Comparison of ENCODE assay signal across 28 cellular contexts in the genomic region with DNA sequence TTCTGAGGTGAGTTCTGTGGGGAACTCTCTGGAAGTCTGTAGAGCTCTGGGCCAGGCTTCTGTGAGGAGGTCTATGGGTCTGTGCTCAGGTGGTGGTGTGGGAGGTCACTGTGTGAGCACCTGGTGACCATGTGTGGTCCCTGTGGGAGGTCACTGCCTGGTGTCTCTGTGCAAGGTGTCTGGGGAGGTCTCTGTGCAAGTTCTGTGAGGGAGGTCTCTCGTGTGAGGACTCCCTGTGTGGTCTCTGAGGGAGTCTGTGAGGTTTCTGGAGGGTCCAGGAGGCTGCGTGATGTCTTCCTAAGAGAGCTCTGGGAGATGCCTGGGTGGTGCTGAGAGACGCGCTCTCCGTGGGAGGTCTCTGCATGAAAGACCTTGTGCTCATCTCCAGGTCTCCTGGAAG. TPM values are rescaled to one million over a fixed set of nuclear protein-coding genes. Genes with fewer than 3 reads are reported as not detected.
DNase-seq lines count a peak whose midpoint lies in the region; ATAC-seq and TF ChIP-seq lines count a peak whose summit lies in the region.
"Had no signal": no experiment of that assay in that cellular context is flagged by ENCODE, and none has a peak within 500 bp of the region (broad histone marks: within the 10 kb centered on the region; RNA-seq: fewer than 3 reads in every experiment).

No MANE protein-coding gene starts in this region.

- intact Hi-C loops in IMR-90 (cut with micrococcal nuclease), result no loop called here
- intact Hi-C loops in prostate gland (cut with DNase I), result no loop called here
- intact Hi-C loops in aorta (cut with DNase I), result no loop called here

- CTCF ChIA-PET in IMR-90 (lab: Yijun Ruan, JAX), result no interaction called here

- H3K56ac ChIP-seq in IMR-90 (ENCODE audit: extremely low read depth, insufficient read depth, low read length), result no peak overlapping the region

- no peak overlapping the region for H3K4me3 Mint-ChIP-seq in activated T-cell treated with anti-CD3 and anti-CD28 coated beads, Interleukin-2, amount 50 U/mL, for 24 hours
- H3K4me3 Mint-ChIP-seq: CD4-positive, alpha-beta T cell; GM23338 had no signal

- H2AK9ac ChIP-seq in IMR-90 (replicated peaks; ENCODE audit: low read depth, low read length, poor library complexity), result no peak overlapping the region

- H4K20me1 ChIP-seq in IMR-90 (ENCODE audit: insufficient read depth, low read length), result no peaks in the 10 kb centered on the region
- H4K20me1 ChIP-seq: BLaER1 treated with 17β-estradiol and CSF1 and Interleukin-3, amounts not matched to agents 10 nM and 100 nM had no signal

- H2BK15ac ChIP-seq in IMR-90 (ENCODE audit: low read depth, low read length), result no peak overlapping the region

- H3K4ac ChIP-seq in IMR-90 (ENCODE audit: low read depth, low read length), result peak overlapping the region; percentile 21; the same call in 1 of the 2 replicates

- peak overlapping the region; percentile 38 for H3K27ac Mint-ChIP-seq in activated T-cell treated with anti-CD3 and anti-CD28 coated beads, Interleukin-2, amount 50 U/mL, for 24 hours
- H3K27ac Mint-ChIP-seq: CD4-positive, alpha-beta T cell; GM23338 had no signal

- dilution Hi-C loops in IMR-90 (cut with HindIII; ENCODE audit: low sequenced_read_pairs, unreplicated experiment), result no loop called here

- no peak overlapping the region for H3K4me2 ChIP-seq in IMR-90 (ENCODE audit: low read depth, low read length)
- H3K4me2 ChIP-seq: A549; BLaER1 treated with 17β-estradiol and CSF1 and Interleukin-3, amounts not matched to agents 10 nM and 100 nM; GM23338 had no signal

- no peak overlapping the region for H3K9ac ChIP-seq in IMR-90 (ENCODE audit: low read depth, low read length)
- H3K9ac ChIP-seq: BLaER1 treated with 17β-estradiol and CSF1 and Interleukin-3, amounts not matched to agents 10 nM and 100 nM had no signal

- H3K18ac ChIP-seq in IMR-90 (ENCODE audit: low read depth, low read length), result no peak overlapping the region

- H3K27ac ChIP-seq in IMR-90 (ENCODE audit: insufficient read depth, low read length) (no peak overlapping the region), prostate gland (no peak overlapping the region), aorta (ENCODE audit: low read depth in 1 of 2, low read length in 2 of 2) (no peak overlapping the region)
- H3K27ac ChIP-seq: BLaER1 treated with 17β-estradiol and CSF1 and Interleukin-3, amounts not matched to agents 10 nM and 100 nM had no signal

- no peak overlapping the region for H2BK20ac ChIP-seq in IMR-90 (ENCODE audit: low read depth, low read length)

- WGBS in IMR-90 (ENCODE audit: extremely low coverage in 2 of 2, insufficient read length in 1 of 2), 2 experiments, result no CpG with 5 or more reads among the region's 5 CpGs
- whole genome bisulfite sequencing in prostate gland, result 93% methylated on average over 5 of the region's 5 CpGs
- WGBS in aorta, 2 donors, result 89 to 93% methylated on average over 5 of the region's 5 CpGs

- no peak overlapping the region for H4K5ac ChIP-seq in IMR-90 (ENCODE audit: low read depth, low read length)

- H3K4me1 ChIP-seq in IMR-90 (ENCODE audit: control insufficient read depth, insufficient read depth, low read length), result peaks cover 26% of the 10 kb centered on the region
- H3K4me1 ChIP-seq in prostate gland (replicated peaks), result no peaks in the 10 kb centered on the region
- H3K4me1 ChIP-seq in aorta (ENCODE audit: control insufficient read depth in 1 of 2, insufficient read depth in 2 of 2, low read length in 2 of 2), result no peaks in the 10 kb centered on the region
- H3K4me1 ChIP-seq: HAP-1 had no signal

- no peak overlapping the region for H4K8ac ChIP-seq in IMR-90 (ENCODE audit: low read depth in 2 of 2, low read length in 2 of 2)

- TF ChIP-seq RAD21 in IMR-90 (IDR thresholded peaks at IDR 0.05; ENCODE audit: low read length), result no peak

- POLR2A ChIA-PET in IMR-90 (lab: Charles Lee; ENCODE audit: unreplicated experiment), result no interaction called here

- in situ Hi-C loops in IMR-90 (cut with MboI; ENCODE audit: low sequenced_read_pairs), result no loop called here

- H2AFZ ChIP-seq in IMR-90 (replicated peaks; ENCODE audit: low read length, poor library complexity), result no peak overlapping the region
- H2AFZ ChIP-seq: GM23338 had no signal

- H3K4me3 ChIP-seq in IMR-90 (ENCODE audit: insufficient read depth, low read depth, low read length) (no peak overlapping the region), prostate gland (no peak overlapping the region), aorta (ENCODE audit: low read length in 2 of 2) (no peak overlapping the region)
- H3K4me3 ChIP-seq: A549; BLaER1 treated with 17β-estradiol and CSF1 and Interleukin-3, amounts not matched to agents 10 nM and 100 nM; GM23338; HAP-1 had no signal

- H3K14ac ChIP-seq in IMR-90 (replicated peaks; ENCODE audit: low read depth, low read length), result no peak overlapping the region

- H3K23ac ChIP-seq in IMR-90 (ENCODE audit: low read depth, low read length), result no peak overlapping the region

- TF ChIP-seq POLR2A in IMR-90 (IDR thresholded peaks at IDR 0.05; ENCODE audit: low read depth, low read length) (no peak), prostate gland (IDR thresholded peaks at IDR 0.05) (no peak)

- ATAC-seq in IMR-90 (ENCODE audit: low read depth) (no peak), GM21515 (IDR thresholded peaks at IDR 0.05; ENCODE audit: unreplicated experiment) (no peak), HG03354 (IDR thresholded peaks at IDR 0.05; ENCODE audit: poor library complexity, severe bottlenecking, unreplicated experiment) (no peak), aorta (ENCODE audit: low FRiP score) (no peak)
- ATAC-seq: A549 had no signal

- DNase-seq in activated T-cell treated with anti-CD3 and anti-CD28 coated beads, Interleukin-2, amount 50 U/mL, for 24 hours, result no peak
- DNase-seq in activated T-cell treated with anti-CD3 and anti-CD28 coated beads, Interleukin-2, amount 50 U/mL, for 1 hour, result no peak
- no peak for DNase-seq in IMR-90
- DNase-seq in ecto neural progenitor cell (ENCODE audit: low spot score), result peak; percentile 27
- peak; percentile 2 for DNase-seq in prostate gland (ENCODE audit: low spot score)
- no peak for DNase-seq in aorta
- DNase-seq: AML-193; CD4-positive, alpha-beta T cell; DMS53; Karpas-422; NCI-H1092; NCI-H1417 treated with DMSO at 0.1 percent for 48 hours; NCI-H1694 treated with DMSO at 0.1 percent for 48 hours; NCI-H2081; NCI-H2227 treated with DMSO at 0.1 percent for 48 hours; NCI-H510A; NCI-H69; Right ventricle myocardium superior; RPMI8226 had no signal

- peaks cover 8% of the 10 kb centered on the region; the same call in 1 of the 2 replicates for H3K9me1 ChIP-seq in IMR-90 (ENCODE audit: insufficient read depth, low read length)

- H3K27me3 Mint-ChIP-seq in activated T-cell treated with anti-CD3 and anti-CD28 coated beads, Interleukin-2, amount 50 U/mL, for 24 hours, result peaks cover 16% of the 10 kb centered on the region

- H3K36me3 Mint-ChIP-seq in activated T-cell treated with anti-CD3 and anti-CD28 coated beads, Interleukin-2, amount 50 U/mL, for 24 hours (ENCODE audit: low read depth), result no peaks in the 10 kb centered on the region

- no TSS peak for BruUV-seq in IMR-90 (replicated peaks; lab: Mats Ljungman, UMichigan)

- H2BK5ac ChIP-seq in IMR-90 (ENCODE audit: low read depth, low read length, poor library complexity, severe bottlenecking), result no peak overlapping the region

- peaks cover 10% of the 10 kb centered on the region for H3K4me1 Mint-ChIP-seq in activated T-cell treated with anti-CD3 and anti-CD28 coated beads, Interleukin-2, amount 50 U/mL, for 24 hours (ENCODE audit: low read depth)

- H3K36me3 ChIP-seq in IMR-90 (ENCODE audit: control insufficient read depth, insufficient read depth, low read length), result no peaks in the 10 kb centered on the region
- no peaks in the 10 kb centered on the region for H3K36me3 ChIP-seq in prostate gland
- H3K36me3 ChIP-seq in aorta (ENCODE audit: control insufficient read depth in 1 of 2, insufficient read depth in 2 of 2, low read length in 1 of 2), result no peaks in the 10 kb centered on the region
- H3K36me3 ChIP-seq: BLaER1 treated with 17β-estradiol and CSF1 and Interleukin-3, amounts not matched to agents 10 nM and 100 nM; HAP-1 had no signal

- no peaks in the 10 kb centered on the region for H3K9me3 Mint-ChIP-seq in activated T-cell treated with anti-CD3 and anti-CD28 coated beads, Interleukin-2, amount 50 U/mL, for 24 hours
- H3K9me3 Mint-ChIP-seq: CD4-positive, alpha-beta T cell had no signal

- H3K79me1 ChIP-seq in IMR-90 (ENCODE audit: low read depth in 1 of 2, low read length in 2 of 2), result no peaks in the 10 kb centered on the region

- H3K27me3 ChIP-seq in IMR-90 (ENCODE audit: control insufficient read depth, insufficient read depth, low read length), result no peaks in the 10 kb centered on the region
- no peaks in the 10 kb centered on the region for H3K27me3 ChIP-seq in prostate gland (replicated peaks; ENCODE audit: insufficient read depth)
- H3K27me3 ChIP-seq in aorta (ENCODE audit: control insufficient read depth in 1 of 2, insufficient read depth in 2 of 2, low read length in 1 of 2), result no peaks in the 10 kb centered on the region
- H3K27me3 ChIP-seq: BLaER1 treated with 17β-estradiol and CSF1 and Interleukin-3, amounts not matched to agents 10 nM and 100 nM had no signal

- TF ChIP-seq CTCF in IMR-90 (conservative IDR thresholded peaks at IDR 0.05; ENCODE audit: low read depth, low read length) (no peak), prostate gland (IDR thresholded peaks at IDR 0.05) (no peak)

- H2AK5ac ChIP-seq in IMR-90 (ENCODE audit: low read depth, low read length), result no peak overlapping the region

- no peak overlapping the region for H2BK120ac ChIP-seq in IMR-90 (ENCODE audit: low read depth, low read length)

- H3K9me3 ChIP-seq in IMR-90 (ENCODE audit: control insufficient read depth, insufficient read depth, low read length), result peaks cover 10% of the 10 kb centered on the region
- no peaks in the 10 kb centered on the region for H3K9me3 ChIP-seq in prostate gland
- H3K9me3 ChIP-seq in aorta (ENCODE audit: control insufficient read depth, low read length), result no peaks in the 10 kb centered on the region
- H3K9me3 ChIP-seq: HAP-1 had no signal

- H4K91ac ChIP-seq in IMR-90 (ENCODE audit: insufficient read depth, low read depth, low read length), result 0 out of 2 replicates have a peak overlapping the region, but pooled peaks have one; percentile 10

TF ChIP-seq in IMR-90, 13 proteins besides CTCF, POLR2A, EP300 and RAD21 (continues in another document):
- TF ChIP-seq FOS (IDR thresholded peaks at IDR 0.05; ENCODE audit: low read depth, low read length), result no peak

RNA-seq across cellular contexts. Expression of gene SPATA31E1, which starts 6.0 kb away (rescaled TPM):
- total RNA-seq in IMR-90 (2012; rRNA removed) (not detected in 2 replicates), prostate gland (under 1 TPM in 1 of 2 donors, not detected in 1; 0.68 TPM), aorta (not detected)
- polyA plus RNA-seq in IMR-90 (2012; rRNA removed) (0.03 and 0.04 TPM in 2 replicates), aorta (not detected)
- polyA plus RNA-seq in IMR-90 (2012; cell fraction: cytosol; rRNA removed), result 0.02 TPM in 1 of 2 replicates, not detected in the other
- 0.19 and 0.20 TPM in 2 replicates for polyA plus RNA-seq in IMR-90 (2012; cell fraction: nucleus; rRNA removed; ENCODE audit: low replicate concordance)
- total RNA-seq: CD4-positive, alpha-beta T cell; Daoy; G401; GM23338; HT-29; Right ventricle myocardium superior had no signal
- polyA plus RNA-seq: A549 had no signal

RNA-seq across cellular contexts. Expression of gene SPATA31C1, which starts 41.1 kb away (rescaled TPM):
- total RNA-seq in IMR-90 (2012; rRNA removed) (not detected in 2 replicates), prostate gland (under 1 TPM in 1 of 2 donors, not detected in 1; 0.97 TPM), aorta (not detected)
- polyA plus RNA-seq in IMR-90 (2012; rRNA removed) (not detected in 2 replicates), aorta (not detected)
- not detected in 2 replicates for polyA plus RNA-seq in IMR-90 (2012; cell fraction: cytosol; rRNA removed)
- not detected in 2 replicates for polyA plus RNA-seq in IMR-90 (2012; cell fraction: nucleus; rRNA removed; ENCODE audit: low replicate concordance)
- total RNA-seq: CD4-positive, alpha-beta T cell; Daoy; G401; GM23338; HT-29; Right ventricle myocardium superior had no signal
- polyA plus RNA-seq: A549, GM23338 had no signal

Comparison
In these comparisons a context has a peak if more than half of its experiments do, and no peak if none do; other contexts are left out.
1. DNase-seq: peak in ecto neural progenitor cell (single experiment) and prostate gland (single experiment); none in activated T-cell treated with anti-CD3 and anti-CD28 coated beads, Interleukin-2, amount 50 U/mL, for 24 hours (single experiment), activated T-cell treated with anti-CD3 and anti-CD28 coated beads, Interleukin-2, amount 50 U/mL, for 1 hour (single experiment), IMR-90 (single experiment) and aorta (0 of 2).